Comparison of ENCODE assay signal across 8 cellular contexts in the genomic region with DNA sequence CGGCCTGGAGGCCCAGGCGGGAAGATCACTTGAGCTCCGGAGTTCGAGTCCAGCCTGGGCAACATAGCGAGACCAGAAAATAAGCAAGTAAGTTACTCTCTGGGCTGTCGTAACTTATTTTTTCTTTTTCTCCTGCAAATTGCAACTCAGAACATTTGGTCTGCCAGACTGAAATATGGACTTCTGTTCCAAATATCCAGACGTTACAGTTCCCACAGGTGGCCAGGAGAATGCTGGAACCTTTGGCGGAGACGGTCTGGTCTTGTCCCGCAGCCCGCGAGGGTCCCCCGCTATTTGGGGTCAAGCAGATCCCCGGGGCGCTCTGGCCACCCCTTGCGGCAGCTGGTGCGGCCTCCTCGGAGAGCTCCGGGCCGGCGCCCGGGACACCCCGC. TPM values are rescaled to one million over a fixed set of nuclear protein-coding genes. Genes with fewer than 3 reads are reported as not detected.
DNase-seq lines count a peak whose midpoint lies in the region; ATAC-seq and TF ChIP-seq lines count a peak whose summit lies in the region.

No MANE protein-coding gene starts in this region.

- H2AFZ ChIP-seq in mesenchymal stem cell (ENCODE audit: low read depth, low read length), result peak overlapping the region; percentile 39

- H3K9ac ChIP-seq in mesenchymal stem cell (ENCODE audit: low read length), result peak overlapping the region; percentile 83

- H3K27me3 ChIP-seq in mesenchymal stem cell (ENCODE audit: control insufficient read depth in 1 of 2, insufficient read depth in 1 of 2, low read length in 2 of 2) (peaks cover 0 to 27% of the 10 kb centered on the region in 2 experiments), upper lobe of left lung (peaks cover 0 to 11% (median 0%) of the 10 kb centered on the region in 4 donors)

- no peak for TF ChIP-seq POLR2A in upper lobe of left lung (IDR thresholded peaks at IDR 0.05)

- no peak for DNase-seq in activated naive CD4-positive, alpha-beta T cell treated with anti-CD3 and anti-CD28 coated beads for 36 hours
- DNase-seq in activated naive CD4-positive, alpha-beta T cell treated with Interleukin-2 at 50 U/mL for 16 hours, result no peak
- no peak for DNase-seq in MCF 10A (ENCODE audit: unreplicated experiment)
- DNase-seq in mesenchymal stem cell, result no peak
- no peak for DNase-seq in upper lobe of left lung
- no peak for DNase-seq in activated gamma-delta T cell treated with Interleukin-2 at 50 U/mL for 16 hours
- DNase-seq in iPS-NIHi11 (ENCODE audit: low spot score), result no peak
- DNase-seq in HUDEP-2 (lab: John Stamatoyannopoulos, UW; ENCODE audit: unreplicated experiment in 76 of 76), result no peak

- no peak for TF ChIP-seq CTCF in MCF 10A (IDR thresholded peaks at IDR 0.05; ENCODE audit: unreplicated experiment)
- no peak for TF ChIP-seq CTCF in upper lobe of left lung (IDR thresholded peaks at IDR 0.05)

- 23% methylated on average over 23 of the region's 23 CpGs for WGBS in mesenchymal stem cell
- whole genome bisulfite sequencing in upper lobe of left lung, 2 donors, result 23 to 27% methylated on average over 19 to 20 of the region's 23 CpGs

- no peak overlapping the region for H3K14ac ChIP-seq in mesenchymal stem cell (ENCODE audit: low read length in 2 of 2)

- H3K4me3 ChIP-seq in mesenchymal stem cell (ENCODE audit: insufficient read depth in 1 of 2, low read depth in 1 of 2, low read length in 2 of 2), result peak overlapping the region; percentile 84 to 88
- H3K4me3 ChIP-seq in upper lobe of left lung, result peak overlapping the region; percentile 62 to 86 (median 80)

- no peak overlapping the region for H2BK12ac ChIP-seq in mesenchymal stem cell (ENCODE audit: low read length in 2 of 2)

- H2BK5ac ChIP-seq in mesenchymal stem cell (ENCODE audit: low read depth, low read length, poor library complexity, severe bottlenecking), result peak overlapping the region; percentile 73

- peak overlapping the region; percentile 92 for H3K4me2 ChIP-seq in mesenchymal stem cell (ENCODE audit: low read length, poor library complexity, severe bottlenecking)

- peaks cover 8% of the 10 kb centered on the region for H3K79me1 ChIP-seq in mesenchymal stem cell (replicated peaks; ENCODE audit: low read length, poor library complexity, severe bottlenecking)

- CTCF ChIA-PET in activated naive CD4-positive, alpha-beta T cell treated with anti-CD3 and anti-CD28 coated beads for 36 hours (lab: Charles Lee), result interaction anchor here (0.8 to 1.6 kb wide), 5 partner anchors 11 to 141 kb away, joined by 3 to 7 read pairs (median 4); no protein-coding TSS in a partner anchor
- CTCF ChIA-PET in MCF 10A (lab: Yijun Ruan, JAX), result interaction anchor here (0.6 to 2.2 kb wide), 8 partner anchors 8 to 180 kb away, joined by 3 to 8 read pairs (median 4); no protein-coding TSS in a partner anchor

- H3K36me3 ChIP-seq in mesenchymal stem cell (ENCODE audit: control insufficient read depth in 1 of 2, insufficient read depth in 2 of 2, low read depth in 1 of 2, low read length in 2 of 2) (no peaks in the 10 kb centered on the region), upper lobe of left lung (no peaks in the 10 kb centered on the region)

- no peak overlapping the region for H2BK120ac ChIP-seq in mesenchymal stem cell (ENCODE audit: low read depth, low read length)

- ATAC-seq in upper lobe of left lung (ENCODE audit: low FRiP score in 2 of 2), result no peak

- H3K4ac ChIP-seq in mesenchymal stem cell (ENCODE audit: low read depth in 1 of 2, low read length in 2 of 2), result peak overlapping the region in 1 of 2 experiments; percentile 72

- H3K36me3 Mint-ChIP-seq in activated naive CD4-positive, alpha-beta T cell treated with anti-CD3 and anti-CD28 coated beads for 36 hours (ENCODE audit: low read depth), result no peaks in the 10 kb centered on the region
- no peaks in the 10 kb centered on the region for H3K36me3 Mint-ChIP-seq in MCF 10A (ENCODE audit: insufficient read depth, unreplicated experiment)

- H2BK15ac ChIP-seq in mesenchymal stem cell (ENCODE audit: low read depth, poor library complexity, severe bottlenecking), result no peak overlapping the region

- peak overlapping the region; percentile 66 for H4K8ac ChIP-seq in mesenchymal stem cell (ENCODE audit: low read length)

- no peak for TF ChIP-seq EP300 in upper lobe of left lung (IDR thresholded peaks at IDR 0.05)

- H3K23ac ChIP-seq in mesenchymal stem cell (ENCODE audit: low read length in 2 of 2), result no peak overlapping the region

- peak overlapping the region in 1 of 2 experiments; percentile 63 for H3K18ac ChIP-seq in mesenchymal stem cell (ENCODE audit: low read depth in 1 of 2, low read length in 2 of 2)

- H3K9me3 ChIP-seq in mesenchymal stem cell (ENCODE audit: control insufficient read depth, low read length), result no peaks in the 10 kb centered on the region
- no peaks in the 10 kb centered on the region for H3K9me3 ChIP-seq in upper lobe of left lung

- H3K27ac ChIP-seq in mesenchymal stem cell (ENCODE audit: low read length, poor library complexity, severe bottlenecking) (peak overlapping the region; percentile 57), upper lobe of left lung (peak overlapping the region in 1 of 4 donors; percentile 72)

- H2AK5ac ChIP-seq in mesenchymal stem cell (ENCODE audit: low read length, severe bottlenecking), result no peak overlapping the region

- H4K91ac ChIP-seq in mesenchymal stem cell (ENCODE audit: low read length), result no peak overlapping the region

- intact Hi-C loops in activated naive CD4-positive, alpha-beta T cell treated with anti-CD3 and anti-CD28 coated beads for 36 hours (cut with micrococcal nuclease), result loop anchor here (5.0 kb wide), 1 partner anchor 175 kb away; a partner anchor contains a TSS
- intact Hi-C loops in MCF 10A (cut with micrococcal nuclease), result no loop called here

- POLR2A ChIA-PET in MCF 10A (lab: Yijun Ruan, JAX), result interaction anchor here (0.8 to 1.9 kb wide), 5 partner anchors 9 to 109 kb away, joined by 3 to 9 read pairs (median 3); a partner anchor contains a TSS

- BruUV-seq in MCF 10A (replicated peaks; lab: Mats Ljungman, UMichigan), result no TSS peak

- H3K4me1 ChIP-seq in mesenchymal stem cell (ENCODE audit: control insufficient read depth, insufficient read depth, low read depth, low read length) (peaks cover 5% of the 10 kb centered on the region), upper lobe of left lung (peaks cover 12 to 19% (median 16%) of the 10 kb centered on the region in 4 donors)

- peaks cover 3% of the 10 kb centered on the region for H3K4me1 Mint-ChIP-seq in activated naive CD4-positive, alpha-beta T cell treated with anti-CD3 and anti-CD28 coated beads for 36 hours (ENCODE audit: low read depth)
- no peaks in the 10 kb centered on the region for H3K4me1 Mint-ChIP-seq in MCF 10A (ENCODE audit: insufficient read depth, unreplicated experiment)

- no peak overlapping the region for H3K27ac Mint-ChIP-seq in activated naive CD4-positive, alpha-beta T cell treated with anti-CD3 and anti-CD28 coated beads for 36 hours
- no peak overlapping the region for H3K27ac Mint-ChIP-seq in MCF 10A (ENCODE audit: low read depth, unreplicated experiment)

- H3K4me3 Mint-ChIP-seq in activated naive CD4-positive, alpha-beta T cell treated with anti-CD3 and anti-CD28 coated beads for 36 hours, result peak overlapping the region; percentile 57
- peak overlapping the region; percentile 69 for H3K4me3 Mint-ChIP-seq in MCF 10A (ENCODE audit: unreplicated experiment)

- H3K9me3 Mint-ChIP-seq in activated naive CD4-positive, alpha-beta T cell treated with anti-CD3 and anti-CD28 coated beads for 36 hours, result no peaks in the 10 kb centered on the region
- H3K9me3 Mint-ChIP-seq in MCF 10A (ENCODE audit: unreplicated experiment), result no peaks in the 10 kb centered on the region

- H3K27me3 Mint-ChIP-seq in activated naive CD4-positive, alpha-beta T cell treated with anti-CD3 and anti-CD28 coated beads for 36 hours (ENCODE audit: low read depth), result peaks cover 16% of the 10 kb centered on the region
- H3K27me3 Mint-ChIP-seq in MCF 10A (ENCODE audit: insufficient read depth, unreplicated experiment), result no peaks in the 10 kb centered on the region

RNA-seq across cellular contexts. Expression of a gene that starts 0.5 kb away (rescaled TPM):
- total RNA-seq in activated naive CD4-positive, alpha-beta T cell treated with anti-CD3 and anti-CD28 coated beads for 36 hours, result 1 to 10 TPM; 2.2 to 2.5 TPM
- total RNA-seq in MCF 10A (2022) (5.8 and 6.0 TPM in 2 replicates), upper lobe of left lung (10 to 100 TPM in 2 of 6 donors, 1 to 10 TPM in 3, under 1 TPM in 1; 0.46 to 25.1 (median 4.4) TPM)
- polyA plus RNA-seq in mesenchymal stem cell (2013, experiment 1 of 2), result 0.41 TPM
- 0.44 TPM for polyA plus RNA-seq in mesenchymal stem cell (2013, experiment 2 of 2)

RNA-seq across cellular contexts. Expression of a gene that starts 44.1 kb away (rescaled TPM):
- under 1 TPM; 0.49 to 0.64 TPM for total RNA-seq in activated naive CD4-positive, alpha-beta T cell treated with anti-CD3 and anti-CD28 coated beads for 36 hours
- total RNA-seq in MCF 10A (2022), result 0.17 and 0.37 TPM in 2 replicates
- 0.25 TPM for polyA plus RNA-seq in mesenchymal stem cell (2013, experiment 1 of 2)
- 0.40 TPM for polyA plus RNA-seq in mesenchymal stem cell (2013, experiment 2 of 2)
- total RNA-seq in upper lobe of left lung, result 1 to 10 TPM; 2.1 to 8.5 (median 5.4) TPM
